1 cellular context compared by ENCODE assay signal in genomic region chr9:105881654-105882349, GRCh38.
TF ChIP-seq lines count a peak whose summit lies in the region.

No MANE protein-coding gene starts in this region.

TF ChIP-seq in H1, 55 proteins besides CTCF, POLR2A, EP300 and RAD21 (continued from another document):
- TF ChIP-seq CHD7 (IDR thresholded peaks at IDR 0.05; ENCODE audit: insufficient replicate concordance, low read length) (no peak), EZH2 (IDR thresholded peaks at IDR 0.05; ENCODE audit: low read depth, low read length, severe bottlenecking) (no peak)
